8 cellular contexts compared by ENCODE assay signal in genomic region chr14:105248368-105249174, GRCh38. TPM values are rescaled to one million over a fixed set of nuclear protein-coding genes. Genes with fewer than 3 reads are reported as not detected.
DNase-seq lines count a peak whose midpoint lies in the region; TF ChIP-seq lines count a peak whose summit lies in the region.

Gene BTBD6, plus strand, starts transcription at chr14:105248533. Its CDS starts 179 bp downstream, at chr14:105248712.

- H3K9me3 Mint-ChIP-seq in type B pancreatic cell: no peaks in the 10 kb centered on the region

- peak; percentile 97 for DNase-seq in GM03348 (ENCODE audit: low spot score)
- peak; percentile 68 for DNase-seq in H4 (ENCODE audit: low spot score)
- DNase-seq in SW 1271 (lab: John Stamatoyannopoulos, UW): peak; percentile 39 to 65
- DNase-seq in activated naive CD8-positive, alpha-beta T cell treated with anti-CD3 and anti-CD28 coated beads, Interleukin-2, amount 50 U/mL, for 16 hours (ENCODE audit: low read depth, low spot score): peak; percentile 68
- peak; percentile 94 for DNase-seq in cardiac septum (ENCODE audit: low spot score)
- DNase-seq in pons (ENCODE audit: low spot score): peak; percentile 59
- DNase-seq in type B pancreatic cell (ENCODE audit: extremely low spot score, unreplicated experiment): peak; percentile 91

- TF ChIP-seq CTCF in Loucy (conservative IDR thresholded peaks at IDR 0.05; ENCODE audit: low read length): no peak
- no peak for TF ChIP-seq CTCF in type B pancreatic cell (conservative IDR thresholded peaks at IDR 0.05)

- intact Hi-C loops in cardiac septum (cut with DNase I): loop anchor here (1.0 kb wide), 1 partner anchor 27 kb away; no protein-coding TSS in a partner anchor

- H3K9me3 ChIP-seq in Loucy (ENCODE audit: insufficient read depth, low read depth, low read length): no peaks in the 10 kb centered on the region

- H3K27me3 ChIP-seq in Loucy (ENCODE audit: insufficient read depth, low read length, poor library complexity, severe bottlenecking): no peaks in the 10 kb centered on the region

- peak within 1 kb of the TSS; percentile 89 for H3K4me3 Mint-ChIP-seq in type B pancreatic cell

- H3K9me2 ChIP-seq in Loucy (replicated peaks; ENCODE audit: low read depth, low read length): no peaks in the 10 kb centered on the region

- peaks cover 25% of the 10 kb centered on the region for H3K4me1 Mint-ChIP-seq in type B pancreatic cell (ENCODE audit: unreplicated experiment)

- peaks cover 6% of the 10 kb centered on the region for H3K36me3 Mint-ChIP-seq in type B pancreatic cell

- no peaks in the 10 kb centered on the region for H3F3A ChIP-seq in Loucy (ENCODE audit: low read depth)

- peak within 1 kb of the TSS; percentile 64 for H2AFZ ChIP-seq in Loucy (ENCODE audit: low read length)

- H3K27me3 Mint-ChIP-seq in type B pancreatic cell: no peaks in the 10 kb centered on the region

- peak within 1 kb of the TSS; percentile 83 for H3K9ac ChIP-seq in Loucy (ENCODE audit: low read depth, low read length, poor library complexity, severe bottlenecking)

- peaks cover 6% of the 10 kb centered on the region; the same call in 1 of the 2 replicates for H3K36me3 ChIP-seq in Loucy (ENCODE audit: insufficient read depth, low read length)

- H4K20me1 ChIP-seq in Loucy (ENCODE audit: insufficient read depth, low read length, poor library complexity, severe bottlenecking): no peaks in the 10 kb centered on the region

- peaks cover 12% of the 10 kb centered on the region for H3K4me1 ChIP-seq in Loucy (ENCODE audit: insufficient read depth, low read length, poor library complexity, severe bottlenecking)

- H3K27ac Mint-ChIP-seq in type B pancreatic cell: peak within 1 kb of the TSS; percentile 92

- H3K4me2 ChIP-seq in Loucy (ENCODE audit: low read depth, low read length, poor library complexity, severe bottlenecking): peak within 1 kb of the TSS; percentile 86

- H3K79me2 ChIP-seq in Loucy (ENCODE audit: insufficient read depth, low read length): peaks cover 32% of the 10 kb centered on the region; the same call in 1 of the 2 replicates

- peak within 1 kb of the TSS; percentile 84 for H3K4me3 ChIP-seq in Loucy (ENCODE audit: low read length, poor library complexity, severe bottlenecking)

RNA-seq across cellular contexts. Expression of gene BTBD6, which starts in this region (rescaled TPM):
- 16.8 and 19.4 TPM in 2 replicates for total RNA-seq in H4 (2014; rRNA removed; shearing (Covaris generic))
- total RNA-seq in cardiac septum: 34.9 TPM
- 38.8 and 44.7 TPM in 2 replicates for total RNA-seq in type B pancreatic cell (ENCODE audit: low replicate concordance)

Comparison
In these comparisons a context has a peak if more than half of its experiments do, and no peak if none do; other contexts are left out.
1. Peak in every context shown above with its lines: DNase-seq and H3K4me3 ChIP-seq.